8 cellular contexts compared by ENCODE assay signal in genomic region chr18:10225300-10225699, GRCh38.
"Had no signal": no experiment of that assay in that cellular context is flagged by ENCODE, and none has a peak within 500 bp of the region (broad histone marks: within the 10 kb centered on the region; RNA-seq: fewer than 3 reads in every experiment).

No MANE protein-coding gene starts in this region.

- DNase-seq: GM23248, GOT3, H7, HFFc6 had no signal

- H3K4me1 Mint-ChIP-seq: IgD-negative memory B cell had no signal

- H3K9ac ChIP-seq: GM23248 had no signal

- H3K36me3 Mint-ChIP-seq: IgD-negative memory B cell had no signal

- H3K36me3 ChIP-seq: HAP-1 had no signal

- H3K27ac ChIP-seq: GM23248, HL-60 had no signal

- H3K4me3 Mint-ChIP-seq: IgD-negative memory B cell had no signal

- FAIRE-seq: HepG2 had no signal

- H3K4me3 ChIP-seq: GM23248, HAP-1 had no signal

- H3K27ac Mint-ChIP-seq: HFFc6, IgD-negative memory B cell had no signal

- H3K4me1 ChIP-seq: HAP-1 had no signal

- H3K9me3 ChIP-seq: HAP-1 had no signal
